Comparison of ENCODE assay signal across 13 cellular contexts in genomic region chr5:169710675-169711074, GRCh38.
"Had no signal": no experiment of that assay in that cellular context is flagged by ENCODE, and none has a peak within 500 bp of the region (broad histone marks: within the 10 kb centered on the region; RNA-seq: fewer than 3 reads in every experiment).

No MANE protein-coding gene starts in this region.

- H3K27me3 ChIP-seq: dorsolateral prefrontal cortex, gastroesophageal sphincter, tibial nerve, vagina had no signal

- H3K4me1 ChIP-seq: gastroesophageal sphincter, vagina had no signal

- ATAC-seq: gastroesophageal sphincter, left ventricle myocardium superior had no signal

- H3K9me3 ChIP-seq: gastroesophageal sphincter, tibial nerve, vagina had no signal

- H3K36me3 ChIP-seq: gastroesophageal sphincter, tibial nerve, vagina had no signal

- DNase-seq: activated CD4-positive, alpha-beta T cell treated with anti-CD3 and anti-CD28 coated beads, Interleukin-2, amount 50 U/mL, for 1 hour; activated naive CD4-positive, alpha-beta T cell; endodermal cell; erythroblast; kidney; left ventricle myocardium superior; nephron progenitor cell; stimulated activated CD4-positive, alpha-beta T cell treated with anti-CD3 and anti-CD28 coated beads, Interleukin-12 subunit alpha, Interleukin-12 subunit beta, amount 100 ng/mL, for 4 hours; stimulated activated CD4-positive, alpha-beta T cell treated with anti-CD3 and anti-CD28 coated beads, Interleukin-2, amount 100 ng/mL, for 24 hours had no signal

- H3K27ac ChIP-seq: gastroesophageal sphincter, tibial nerve, vagina had no signal

- H3K4me3 ChIP-seq: dorsolateral prefrontal cortex, gastroesophageal sphincter, tibial nerve, vagina had no signal
